23 cellular contexts compared by ENCODE assay signal in genomic region chr18:67735506-67735905, GRCh38.
"Had no signal": no experiment of that assay in that cellular context is flagged by ENCODE, and none has a peak within 500 bp of the region (broad histone marks: within the 10 kb centered on the region; RNA-seq: fewer than 3 reads in every experiment).

No MANE protein-coding gene starts in this region.

- H3K36me3 ChIP-seq: esophagus squamous epithelium, right atrium auricular region, tibial artery, vagina had no signal

- H3K27ac ChIP-seq: esophagus squamous epithelium, right atrium auricular region, skin epidermis, tibial artery, vagina had no signal

- H3K27me3 ChIP-seq: esophagus squamous epithelium, right atrium auricular region, tibial artery, vagina had no signal

- DNase-seq: activated B cell treated with CpG ODN at 0.5 μM for 24 hours; activated CD4-positive, alpha-beta T cell treated with anti-CD3 and anti-CD28 coated beads, Interleukin-2, amount 10 ng/mL, durations not matched to agents 7 days and 5 days; activated CD8-positive, alpha-beta memory T cell treated with anti-CD3 and anti-CD28 coated beads, Interleukin-2, amount 50 U/mL, for 48 hours; activated gamma-delta T cell; activated T-cell treated with anti-CD3 and anti-CD28 coated beads, Interleukin-2, amount 50 U/mL, for 72 hours; amniotic stem cell; caudate nucleus; esophagus squamous epithelium; foreskin fibroblast; glutamatergic neuron; kidney glomerular epithelial cell; left ventricle myocardium superior; mesenchymal stem cell; occipital lobe; stimulated activated CD4-positive, alpha-beta T cell treated with anti-CD3 and anti-CD28 coated beads, Interleukin-15, amount 100 ng/mL, for 24 hours; stimulated activated CD4-positive, alpha-beta T cell treated with anti-CD3 and anti-CD28 coated beads, Interleukin-4, amount 100 ng/mL, for 1 hour; stimulated activated naive CD4-positive, alpha-beta T cell; tibial artery had no signal

- ATAC-seq: activated naive CD4-positive, alpha-beta T cell treated with anti-CD3 and anti-CD28 coated beads, Interleukin-2, amount 50 U/mL, for 72 hours; activated T-cell treated with anti-CD3 and anti-CD28 coated beads, Interleukin-2, amount 50 U/mL, for 72 hours; left ventricle myocardium superior; naive thymus-derived CD8-positive, alpha-beta T cell had no signal

- H3K4me3 ChIP-seq: esophagus squamous epithelium, right atrium auricular region, skin epidermis, tibial artery, vagina had no signal

- H3K9me3 ChIP-seq: esophagus squamous epithelium, right atrium auricular region, tibial artery, vagina had no signal

- H3K4me1 ChIP-seq: esophagus squamous epithelium, right atrium auricular region, tibial artery, vagina had no signal
